ENCODE assay signal across 9 cellular contexts in genomic region chr5:53041071-53041692, GRCh38. TPM values are rescaled to one million over a fixed set of nuclear protein-coding genes. Genes with fewer than 3 reads are reported as not detected.
DNase-seq lines count a peak whose midpoint lies in the region; ATAC-seq and TF ChIP-seq lines count a peak whose summit lies in the region.
"Had no signal": no experiment of that assay in that cellular context is flagged by ENCODE, and none has a peak within 500 bp of the region (broad histone marks: within the 10 kb centered on the region; RNA-seq: fewer than 3 reads in every experiment).

No MANE protein-coding gene starts in this region.

- H3K9me3 ChIP-seq in adipocyte (ENCODE audit: control insufficient read depth, low read length) (no peaks in the 10 kb centered on the region), uterus (no peaks in the 10 kb centered on the region), gastroesophageal sphincter (no peaks in the 10 kb centered on the region)

- TF ChIP-seq EP300 in gastroesophageal sphincter (IDR thresholded peaks at IDR 0.05), result no peak

- H3K27me3 ChIP-seq in ACC112 (ENCODE audit: insufficient read depth, low read length), result no peaks in the 10 kb centered on the region
- no peaks in the 10 kb centered on the region for H3K27me3 ChIP-seq in adipocyte (replicated peaks; ENCODE audit: control insufficient read depth, insufficient read depth, low read length)
- no peaks in the 10 kb centered on the region for H3K27me3 ChIP-seq in uterus
- no peaks in the 10 kb centered on the region for H3K27me3 ChIP-seq in gastroesophageal sphincter
- H3K27me3 ChIP-seq in H7 (ENCODE audit: control insufficient read depth, insufficient read depth, low read length), result no peaks in the 10 kb centered on the region

- TF ChIP-seq POLR2A in uterus (IDR thresholded peaks at IDR 0.05), result no peak
- TF ChIP-seq POLR2A in gastroesophageal sphincter (IDR thresholded peaks at IDR 0.05), result no peak

- H3K4me3 ChIP-seq in ACC112 (ENCODE audit: low read depth, low read length) (peak overlapping the region; percentile 52), adipocyte (ENCODE audit: low read length) (no peak overlapping the region), uterus (no peak overlapping the region), gastroesophageal sphincter (no peak overlapping the region), H7 (ENCODE audit: insufficient read depth, low read depth, low read length) (no peak overlapping the region)

- H2AFZ ChIP-seq in ACC112 (ENCODE audit: low read length, unreplicated experiment), result peak overlapping the region; percentile 6

- WGBS in gastroesophageal sphincter (ENCODE audit: low coverage in 1 of 2), 2 donors, result 26 to 40% methylated on average over 4 of the region's 4 CpGs

- DNase-seq in GM19240 (ENCODE audit: insufficient read length, low spot score) (peak; percentile 1), adipocyte (ENCODE audit: low read depth) (peak; percentile 68), uterus (no peak), left cardiac atrium (no peak), H7 (no peak)
- DNase-seq: dermis blood vessel endothelial cell had no signal

- peak overlapping the region; percentile 1; the same call in 1 of the 2 replicates for H3K27ac ChIP-seq in ACC112 (ENCODE audit: low read depth, low read length)
- H3K27ac ChIP-seq in uterus, result no peak overlapping the region
- H3K27ac ChIP-seq in gastroesophageal sphincter, result no peak overlapping the region

- no peak overlapping the region for H3K9ac ChIP-seq in adipocyte (ENCODE audit: low read length)

- H3K36me3 ChIP-seq in ACC112 (ENCODE audit: insufficient read depth, low read length) (no peaks in the 10 kb centered on the region), adipocyte (ENCODE audit: control insufficient read depth, insufficient read depth, low read length, severe bottlenecking) (no peaks in the 10 kb centered on the region), uterus (no peaks in the 10 kb centered on the region), gastroesophageal sphincter (no peaks in the 10 kb centered on the region), H7 (replicated peaks; ENCODE audit: control insufficient read depth, insufficient read depth, low read length) (no peaks in the 10 kb centered on the region)

- no peak for TF ChIP-seq CTCF in uterus (IDR thresholded peaks at IDR 0.05)
- TF ChIP-seq CTCF in gastroesophageal sphincter (IDR thresholded peaks at IDR 0.05), result no peak

- intact Hi-C loops in uterus (cut with DNase I; ENCODE audit: low total_unique reads), result no loop called here
- intact Hi-C loops in left cardiac atrium (cut with DNase I), result no loop called here

- peaks cover 10% of the 10 kb centered on the region for H3K79me2 ChIP-seq in ACC112 (ENCODE audit: control insufficient read depth, insufficient read depth, low read length, unreplicated experiment)

- peak; percentile 95 for ATAC-seq in HG03097 (IDR thresholded peaks at IDR 0.05; ENCODE audit: low FRiP score, unreplicated experiment)
- ATAC-seq in gastroesophageal sphincter, result no peak
- ATAC-seq in left cardiac atrium, result no peak

- H3K4me1 ChIP-seq in ACC112 (ENCODE audit: control insufficient read depth, insufficient read depth, low read length, unreplicated experiment) (peaks cover 60% of the 10 kb centered on the region), adipocyte (ENCODE audit: control insufficient read depth, insufficient read depth, low read length) (peaks cover 40% of the 10 kb centered on the region), uterus (peaks cover 0 to 4% of the 10 kb centered on the region in 2 donors), gastroesophageal sphincter (peaks cover 0 to 23% (median 8%) of the 10 kb centered on the region in 3 donors)

RNA-seq across cellular contexts. Expression of gene ITGA2, which starts 52.0 kb away (rescaled TPM):
- total RNA-seq in uterus, result 10 to 100 TPM in 1 of 4 donors, 1 to 10 TPM in 3; 1.3 to 22.4 (median 4.5) TPM
- total RNA-seq in gastroesophageal sphincter, result 10 to 100 TPM in 2 of 4 donors, 1 to 10 TPM in 2; 1.5 to 14.6 (median 10.0) TPM
- 1 to 10 TPM in 1 of 2 donors, under 1 TPM in 1; 0.88 to 3.8 TPM for total RNA-seq in left cardiac atrium
- total RNA-seq in H7 (2014; rRNA removed; shearing (Covaris generic)), result 1.2 and 2.8 TPM in 2 replicates

Comparison
In these comparisons a context has a peak if more than half of its experiments do, and no peak if none do; other contexts are left out.
1. DNase-seq: peak in GM19240 (single experiment) and adipocyte (single experiment); none in uterus (0 of 2), left cardiac atrium (single experiment) and H7 (single experiment).